In genomic region chr19:45423033-45423588, GRCh38 we compare ENCODE assay signal across 8 cellular contexts. TPM values are rescaled to one million over a fixed set of nuclear protein-coding genes. Genes with fewer than 3 reads are reported as not detected.
A peak's percentile ranks its signal among the peaks of the same experiment; 100 is the strongest.
DNase-seq lines count a peak whose midpoint lies in the region; ATAC-seq and TF ChIP-seq lines count a peak whose summit lies in the region.

No MANE protein-coding gene starts in this region.

- peaks cover 42% of the 10 kb centered on the region for H3K4me1 Mint-ChIP-seq in central memory CD8-positive, alpha-beta T cell
- H3K4me1 Mint-ChIP-seq in naive thymus-derived CD8-positive, alpha-beta T cell, result peaks cover 22 to 57% (median 55%) of the 10 kb centered on the region in 4 donors

- H3K4me3 ChIP-seq in ACC112 (ENCODE audit: low read depth, low read length), result peak overlapping the region; percentile 90
- peak overlapping the region; percentile 84 for H3K4me3 ChIP-seq in OCI-LY1 (ENCODE audit: low read depth, low read length, poor library complexity, severe bottlenecking)

- H3K27ac Mint-ChIP-seq in central memory CD8-positive, alpha-beta T cell (ENCODE audit: low read depth), result peak overlapping the region; percentile 96
- H3K27ac Mint-ChIP-seq in naive thymus-derived CD8-positive, alpha-beta T cell, result peak overlapping the region; percentile 86 to 96 (median 94)

- H3K79me2 ChIP-seq in ACC112 (ENCODE audit: control insufficient read depth, insufficient read depth, low read length, unreplicated experiment), result peaks cover 23% of the 10 kb centered on the region
- no peaks in the 10 kb centered on the region for H3K79me2 ChIP-seq in OCI-LY1 (ENCODE audit: insufficient read depth, low read length)

- no peaks in the 10 kb centered on the region for H3K27me3 Mint-ChIP-seq in central memory CD8-positive, alpha-beta T cell
- H3K27me3 Mint-ChIP-seq in naive thymus-derived CD8-positive, alpha-beta T cell, result no peaks in the 10 kb centered on the region

- DNase-seq in central memory CD8-positive, alpha-beta T cell (ENCODE audit: low spot score in 2 of 2), result no peak
- DNase-seq in naive thymus-derived CD8-positive, alpha-beta T cell, result peak in 8 of 10 donors; percentile 62 to 90 (median 70)
- DNase-seq in kidney tubule cell (ENCODE audit: low spot score), result no peak
- DNase-seq in SW 1271 (lab: John Stamatoyannopoulos, UW), result no peak
- DNase-seq in COLO829 (ENCODE audit: low spot score), result no peak

- H3K9me3 ChIP-seq in OCI-LY1 (ENCODE audit: low read length), result no peaks in the 10 kb centered on the region

- no peaks in the 10 kb centered on the region for H4K20me1 ChIP-seq in OCI-LY1 (ENCODE audit: insufficient read depth, low read length)

- peak overlapping the region; percentile 97 for H3K4me3 Mint-ChIP-seq in central memory CD8-positive, alpha-beta T cell
- peak overlapping the region; percentile 89 to 99 (median 95) for H3K4me3 Mint-ChIP-seq in naive thymus-derived CD8-positive, alpha-beta T cell

- no peak for TF ChIP-seq CTCF in OCI-LY1 (IDR thresholded peaks at IDR 0.05; ENCODE audit: low read length)

- peak; percentile 57 for ATAC-seq in central memory CD8-positive, alpha-beta T cell (replicated peaks; ENCODE audit: extremely low read depth, poor library complexity, severe bottlenecking)
- ATAC-seq in naive thymus-derived CD8-positive, alpha-beta T cell, result peak; percentile 75 to 78
- no peak for ATAC-seq in HG02763 (IDR thresholded peaks at IDR 0.05; ENCODE audit: unreplicated experiment)

- peak overlapping the region; percentile 97 for H3K4me2 ChIP-seq in OCI-LY1 (ENCODE audit: low read length)

- peak overlapping the region; percentile 87 for H3K9ac ChIP-seq in OCI-LY1 (ENCODE audit: low read length)

- H3K27me3 ChIP-seq in ACC112 (ENCODE audit: insufficient read depth, low read length) (no peaks in the 10 kb centered on the region), OCI-LY1 (ENCODE audit: insufficient read depth, low read length) (no peaks in the 10 kb centered on the region)

- no peaks in the 10 kb centered on the region for H3K9me2 ChIP-seq in OCI-LY1 (ENCODE audit: low read depth, low read length)

- H3K36me3 ChIP-seq in ACC112 (ENCODE audit: insufficient read depth, low read length) (no peaks in the 10 kb centered on the region), OCI-LY1 (ENCODE audit: insufficient read depth, low read length) (peaks cover 6% of the 10 kb centered on the region; the same call in 1 of the 2 replicates)

- no peaks in the 10 kb centered on the region for H3F3A ChIP-seq in OCI-LY1 (ENCODE audit: insufficient read depth, low read length)

- H2AFZ ChIP-seq in ACC112 (ENCODE audit: low read length, unreplicated experiment) (no peak overlapping the region), OCI-LY1 (ENCODE audit: low read length) (no peak overlapping the region)

- H3K4me1 ChIP-seq in ACC112 (ENCODE audit: control insufficient read depth, insufficient read depth, low read length, unreplicated experiment) (peaks cover 21% of the 10 kb centered on the region), OCI-LY1 (ENCODE audit: insufficient read depth, low read length, severe bottlenecking) (peaks cover 50% of the 10 kb centered on the region)

- no peaks in the 10 kb centered on the region for H3K9me3 Mint-ChIP-seq in central memory CD8-positive, alpha-beta T cell
- no peaks in the 10 kb centered on the region for H3K9me3 Mint-ChIP-seq in naive thymus-derived CD8-positive, alpha-beta T cell

- POLR2A ChIA-PET in naive thymus-derived CD8-positive, alpha-beta T cell (lab: Charles Lee), result no interaction called here

- peaks cover 12% of the 10 kb centered on the region for H3K36me3 Mint-ChIP-seq in central memory CD8-positive, alpha-beta T cell (ENCODE audit: insufficient read depth)
- H3K36me3 Mint-ChIP-seq in naive thymus-derived CD8-positive, alpha-beta T cell, result peaks cover 0 to 18% (median 5%) of the 10 kb centered on the region in 3 donors

- H3K27ac ChIP-seq in ACC112 (ENCODE audit: low read depth, low read length) (peak overlapping the region; percentile 48), OCI-LY1 (ENCODE audit: low read depth, low read length, poor library complexity, severe bottlenecking) (peak overlapping the region; percentile 26)

RNA-seq across cellular contexts. Expression of gene ERCC1, which starts 0.6 kb away (rescaled TPM):
- 10 to 100 TPM; 59.2 to 61.0 TPM for total RNA-seq in naive thymus-derived CD8-positive, alpha-beta T cell
- 10 to 100 TPM; 32.2 to 38.6 (median 33.7) TPM for polyA plus RNA-seq in naive thymus-derived CD8-positive, alpha-beta T cell

RNA-seq across cellular contexts. Expression of gene POLR1G, which starts 16.7 kb away (rescaled TPM):
- total RNA-seq in naive thymus-derived CD8-positive, alpha-beta T cell, result 1 to 10 TPM; 3.3 to 3.4 TPM
- 1 to 10 TPM; 2.4 to 7.4 (median 4.4) TPM for polyA plus RNA-seq in naive thymus-derived CD8-positive, alpha-beta T cell

RNA-seq across cellular contexts. Expression of gene PPP1R13L, which starts 18.2 kb away (rescaled TPM):
- 10 to 100 TPM; 12.4 to 13.2 TPM for total RNA-seq in naive thymus-derived CD8-positive, alpha-beta T cell
- polyA plus RNA-seq in naive thymus-derived CD8-positive, alpha-beta T cell, result 1 to 10 TPM in 2 of 3 donors, under 1 TPM in 1; 0.64 to 2.5 (median 1.2) TPM

RNA-seq across cellular contexts. Expression of gene FOSB, which starts 44.7 kb away (rescaled TPM):
- total RNA-seq in naive thymus-derived CD8-positive, alpha-beta T cell, result 1 to 10 TPM; 3.5 TPM
- polyA plus RNA-seq in naive thymus-derived CD8-positive, alpha-beta T cell, result 10 to 100 TPM; 10.2 to 11.4 (median 11.0) TPM

RNA-seq across cellular contexts. Expression of gene ERCC2, which starts 52.7 kb away (rescaled TPM):
- 10 to 100 TPM; 21.5 to 23.7 TPM for total RNA-seq in naive thymus-derived CD8-positive, alpha-beta T cell
- 1 to 10 TPM; 3.7 to 7.6 (median 7.0) TPM for polyA plus RNA-seq in naive thymus-derived CD8-positive, alpha-beta T cell

Comparison
In these comparisons a context has a peak if more than half of its experiments do, and no peak if none do; other contexts are left out.
1. DNase-seq: peak in naive thymus-derived CD8-positive, alpha-beta T cell (8 of 10); none in central memory CD8-positive, alpha-beta T cell (0 of 2), kidney tubule cell (single experiment), SW 1271 (0 of 2) and COLO829 (single experiment).